Comparison of ENCODE assay signal across 28 cellular contexts in the genomic region with DNA sequence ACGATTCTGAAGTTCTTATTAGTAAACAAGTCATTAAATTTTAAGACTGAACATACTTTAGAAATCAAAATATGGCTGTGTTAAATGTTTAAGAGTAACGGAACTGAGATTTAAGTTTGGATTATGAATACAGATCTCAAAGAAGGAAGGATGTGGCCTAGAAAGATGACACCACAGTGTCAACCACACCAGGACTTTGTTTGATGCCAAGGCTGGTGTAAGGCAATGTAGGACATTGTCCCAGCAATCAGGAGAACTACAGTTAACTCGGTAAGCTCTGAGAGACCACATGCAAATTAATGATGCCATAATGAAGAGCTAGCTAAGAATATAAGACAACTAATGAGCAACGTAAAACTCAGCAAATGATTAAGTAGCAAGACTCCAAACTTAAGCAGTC.
"Had no signal": no experiment of that assay in that cellular context is flagged by ENCODE, and none has a peak within 500 bp of the region (broad histone marks: within the 10 kb centered on the region; RNA-seq: fewer than 3 reads in every experiment).

No MANE protein-coding gene starts in this region.

- H3K27ac ChIP-seq: ovary, parathyroid adenoma, psoas muscle, right lobe of liver, sigmoid colon, stomach, thoracic aorta, thyroid gland, tibial nerve, upper lobe of left lung, vagina had no signal

- H3K4me3 Mint-ChIP-seq: natural killer cell treated with Interleukin-12 subunit alpha and Interleukin-12 subunit beta and Interleukin-15 and Interleukin-18, amount 100 ng/mL, for 72 hours; nephron progenitor cell; neural crest cell; stimulated activated effector memory CD8-positive, alpha-beta T cell treated with anti-CD3 and anti-CD28 coated beads, Interleukin-12 subunit alpha, Interleukin-12 subunit beta, amount 100 ng/mL, for 72 hours; stimulated activated naive B cell treated with anti-CD40 and anti-IgM and Interleukin-4, amounts not matched to agents 10 μg/mL and 1 μg/mL and 100 μg/mL, for 72 hours; stimulated activated naive CD8-positive, alpha-beta T cell treated with anti-CD3 and anti-CD28 coated beads, Interleukin-15, Interleukin-2, amounts not matched to agents 100 ng/mL and 50 ng/mL, for 24 hours had no signal

- H3K27ac Mint-ChIP-seq: natural killer cell treated with Interleukin-12 subunit alpha and Interleukin-12 subunit beta and Interleukin-15 and Interleukin-18, amount 100 ng/mL, for 72 hours; nephron progenitor cell; progenitor cell of endocrine pancreas; stimulated activated effector memory CD8-positive, alpha-beta T cell treated with anti-CD3 and anti-CD28 coated beads, Interleukin-12 subunit alpha, Interleukin-12 subunit beta, amount 100 ng/mL, for 72 hours; stimulated activated naive B cell treated with anti-CD40 and anti-IgM and Interleukin-4, amounts not matched to agents 10 μg/mL and 1 μg/mL and 100 μg/mL, for 72 hours; stimulated activated naive CD8-positive, alpha-beta T cell treated with anti-CD3 and anti-CD28 coated beads, Interleukin-15, Interleukin-2, amounts not matched to agents 100 ng/mL and 50 ng/mL, for 24 hours had no signal

- H3K4me3 ChIP-seq: ovary, psoas muscle, right lobe of liver, sigmoid colon, stomach, thoracic aorta, thyroid gland, tibial nerve, upper lobe of left lung, vagina had no signal

- H3K36me3 Mint-ChIP-seq: natural killer cell treated with Interleukin-12 subunit alpha and Interleukin-12 subunit beta and Interleukin-15 and Interleukin-18, amount 100 ng/mL, for 72 hours; stimulated activated effector memory CD8-positive, alpha-beta T cell treated with anti-CD3 and anti-CD28 coated beads, Interleukin-12 subunit alpha, Interleukin-12 subunit beta, amount 100 ng/mL, for 72 hours; stimulated activated naive B cell treated with anti-CD40 and anti-IgM and Interleukin-4, amounts not matched to agents 10 μg/mL and 1 μg/mL and 100 μg/mL, for 72 hours had no signal

- H2AFZ ChIP-seq: parathyroid adenoma had no signal

- H3K9me3 ChIP-seq: ovary, thyroid gland, vagina had no signal

- ATAC-seq: psoas muscle; right cardiac atrium; right lobe of liver; stimulated activated effector memory CD8-positive, alpha-beta T cell treated with anti-CD3 and anti-CD28 coated beads, Interleukin-12 subunit alpha, Interleukin-12 subunit beta, amount 100 ng/mL, for 72 hours; stimulated activated naive B cell treated with anti-CD40 and anti-IgM and Interleukin-4, amounts not matched to agents 10 μg/mL and 1 μg/mL and 100 μg/mL, for 72 hours had no signal

- DNase-seq: nephron progenitor cell; occipital lobe; ovary; posterior cingulate gyrus; psoas muscle; right cardiac atrium; right lobe of liver; sigmoid colon; small intestine; stimulated activated CD4-positive, alpha-beta T cell treated with anti-CD3 and anti-CD28 coated beads, Interleukin-15, amount 100 ng/mL, for 24 hours; stimulated activated CD4-positive, alpha-beta T cell treated with anti-CD3 and anti-CD28 coated beads, Interleukin-2, amount 100 ng/mL, for 24 hours; stimulated activated CD4-positive, alpha-beta T cell treated with anti-CD3 and anti-CD28 coated beads, Interleukin-2, amount 100 ng/mL, for 48 hours; stimulated activated CD4-positive, alpha-beta T cell treated with anti-CD3 and anti-CD28 coated beads, Interleukin-4, amount 100 ng/mL, for 24 hours; stimulated activated naive B cell treated with anti-CD40 and anti-IgM and Interleukin-4, amounts not matched to agents 10 μg/mL and 1 μg/mL and 100 μg/mL, for 72 hours; stimulated activated naive CD4-positive, alpha-beta T cell treated with Interleukin-2 at 50 U/mL for 16 hours; stomach; thyroid gland; trophoblast cell; upper lobe of left lung had no signal

- H3K4me1 Mint-ChIP-seq: nephron progenitor cell; neural crest cell; stimulated activated effector memory CD8-positive, alpha-beta T cell treated with anti-CD3 and anti-CD28 coated beads, Interleukin-12 subunit alpha, Interleukin-12 subunit beta, amount 100 ng/mL, for 72 hours; stimulated activated naive B cell treated with anti-CD40 and anti-IgM and Interleukin-4, amounts not matched to agents 10 μg/mL and 1 μg/mL and 100 μg/mL, for 72 hours had no signal

- H3K36me3 ChIP-seq: ovary, right lobe of liver, sigmoid colon, stomach, thoracic aorta, thyroid gland, tibial nerve, upper lobe of left lung, vagina had no signal

- H3K4me1 ChIP-seq: parathyroid adenoma, psoas muscle, sigmoid colon, stomach, thyroid gland, tibial nerve, upper lobe of left lung, vagina had no signal

- H3K27me3 ChIP-seq: ovary, right lobe of liver, sigmoid colon, stomach, thyroid gland, tibial nerve, upper lobe of left lung, vagina had no signal

- H3K27me3 Mint-ChIP-seq: natural killer cell treated with Interleukin-12 subunit alpha and Interleukin-12 subunit beta and Interleukin-15 and Interleukin-18, amount 100 ng/mL, for 72 hours; progenitor cell of endocrine pancreas; stimulated activated naive B cell treated with anti-CD40 and anti-IgM and Interleukin-4, amounts not matched to agents 10 μg/mL and 1 μg/mL and 100 μg/mL, for 72 hours; stimulated activated naive CD8-positive, alpha-beta T cell treated with anti-CD3 and anti-CD28 coated beads, Interleukin-15, Interleukin-2, amounts not matched to agents 100 ng/mL and 50 ng/mL, for 24 hours had no signal

- H3K79me2 ChIP-seq: parathyroid adenoma had no signal

- H3K9ac ChIP-seq: parathyroid adenoma had no signal
